ENCODE assay signal across 1 cellular context in the genomic region with DNA sequence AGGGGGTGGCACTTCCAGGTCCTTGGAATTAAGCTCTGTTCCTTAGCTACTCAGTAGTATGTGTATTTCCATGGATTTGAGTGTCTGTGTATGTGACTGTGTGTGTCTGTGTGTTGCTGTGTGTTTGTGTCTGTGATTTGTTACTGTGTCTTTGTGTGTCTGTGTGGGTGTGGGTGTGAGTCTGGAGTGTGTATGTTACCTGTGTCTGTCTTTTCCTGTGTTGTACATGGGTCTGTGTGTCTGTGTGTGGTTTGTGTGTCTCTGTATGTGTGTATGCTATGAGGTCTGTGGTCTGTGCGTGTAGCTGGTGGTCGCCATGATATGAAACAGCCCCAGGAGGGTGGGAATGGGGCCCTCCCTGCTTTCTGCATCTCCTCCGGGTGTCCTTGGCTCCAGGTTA.
TF ChIP-seq lines count a peak whose summit lies in the region.
"Not testable (repeated sequence)": the region's sequence is repeated elsewhere in the genome, so short reads cannot be mapped to it uniquely, and the experiment has no call there.

No MANE protein-coding gene starts in this region.

TF ChIP-seq in HepG2, 621 proteins besides CTCF, POLR2A, EP300 and RAD21:
- TF ChIP-seq FOXA1 (IDR thresholded peaks at IDR 0.05), result 0 out of 2 replicates have a peak, but pooled peaks have one; percentile 10
- TF ChIP-seq FOXA1 (CRISPR knock-in tag; IDR thresholded peaks at IDR 0.05), result not testable (repeated sequence)
